ENCODE assay signal across 26 cellular contexts in the genomic region with DNA sequence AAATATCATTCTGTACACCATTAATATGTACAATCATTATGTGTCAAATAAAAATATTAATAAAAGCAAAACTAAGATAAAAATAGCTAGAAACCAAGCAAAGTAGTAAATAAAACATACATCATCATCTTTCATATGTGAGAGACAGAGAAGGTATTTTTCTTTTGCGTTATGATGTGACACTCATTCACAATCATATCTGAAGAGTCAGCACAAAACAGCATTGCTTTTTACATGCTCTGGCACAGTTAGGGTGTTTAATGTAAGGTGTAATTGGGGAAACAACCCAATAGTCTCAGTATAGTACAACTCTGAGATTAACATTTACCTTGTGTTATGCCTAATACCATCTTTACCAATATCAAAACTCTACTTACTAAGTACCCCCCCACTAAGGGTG.
"Had no signal": no experiment of that assay in that cellular context is flagged by ENCODE, and none has a peak within 500 bp of the region (broad histone marks: within the 10 kb centered on the region; RNA-seq: fewer than 3 reads in every experiment).

No MANE protein-coding gene starts in this region.

- H3K4me3 ChIP-seq: colonic mucosa, coronary artery, dorsolateral prefrontal cortex, esophagus muscularis mucosa, esophagus squamous epithelium, gastrocnemius medialis, gastroesophageal sphincter, heart left ventricle, heart right ventricle had no signal

- H3K27me3 ChIP-seq: colonic mucosa, dorsolateral prefrontal cortex, esophagus muscularis mucosa, esophagus squamous epithelium, foreskin keratinocyte, gastrocnemius medialis, gastroesophageal sphincter, heart left ventricle, heart right ventricle had no signal

- DNase-seq: colonic mucosa; cortex of kidney; dermis blood vessel endothelial cell; dorsolateral prefrontal cortex; effector CD4-positive, alpha-beta T cell; effector CD8-positive, alpha-beta T cell; effector memory CD8-positive, alpha-beta T cell; endodermal cell; erythroblast; esophagus squamous epithelium; foreskin fibroblast; foreskin keratinocyte; foreskin melanocyte; gastrocnemius medialis; glutamatergic neuron; head of caudate nucleus; heart left ventricle; heart right ventricle had no signal

- H3K27ac ChIP-seq: colonic mucosa, coronary artery, dorsolateral prefrontal cortex, epithelial cell of prostate, esophagus muscularis mucosa, esophagus squamous epithelium, foreskin keratinocyte, gastrocnemius medialis, gastroesophageal sphincter, heart left ventricle, heart right ventricle had no signal

- H3K36me3 ChIP-seq: colonic mucosa, esophagus muscularis mucosa, esophagus squamous epithelium, gastrocnemius medialis, gastroesophageal sphincter, heart left ventricle, heart right ventricle had no signal

- H3K4me1 ChIP-seq: colonic mucosa, esophagus muscularis mucosa, gastrocnemius medialis, gastroesophageal sphincter, heart left ventricle, heart right ventricle had no signal

- H3K9me3 ChIP-seq: colonic mucosa, esophagus muscularis mucosa, esophagus squamous epithelium, gastrocnemius medialis, gastroesophageal sphincter, heart right ventricle had no signal

- ATAC-seq: effector memory CD8-positive, alpha-beta T cell; esophagus mucosa; foreskin keratinocyte; gastrocnemius medialis; gastroesophageal sphincter; heart left ventricle; heart right ventricle had no signal

- FAIRE-seq: colon, endometrium, endothelial cell of umbilical vein had no signal
